ENCODE assay signal across 8 cellular contexts in the genomic region with DNA sequence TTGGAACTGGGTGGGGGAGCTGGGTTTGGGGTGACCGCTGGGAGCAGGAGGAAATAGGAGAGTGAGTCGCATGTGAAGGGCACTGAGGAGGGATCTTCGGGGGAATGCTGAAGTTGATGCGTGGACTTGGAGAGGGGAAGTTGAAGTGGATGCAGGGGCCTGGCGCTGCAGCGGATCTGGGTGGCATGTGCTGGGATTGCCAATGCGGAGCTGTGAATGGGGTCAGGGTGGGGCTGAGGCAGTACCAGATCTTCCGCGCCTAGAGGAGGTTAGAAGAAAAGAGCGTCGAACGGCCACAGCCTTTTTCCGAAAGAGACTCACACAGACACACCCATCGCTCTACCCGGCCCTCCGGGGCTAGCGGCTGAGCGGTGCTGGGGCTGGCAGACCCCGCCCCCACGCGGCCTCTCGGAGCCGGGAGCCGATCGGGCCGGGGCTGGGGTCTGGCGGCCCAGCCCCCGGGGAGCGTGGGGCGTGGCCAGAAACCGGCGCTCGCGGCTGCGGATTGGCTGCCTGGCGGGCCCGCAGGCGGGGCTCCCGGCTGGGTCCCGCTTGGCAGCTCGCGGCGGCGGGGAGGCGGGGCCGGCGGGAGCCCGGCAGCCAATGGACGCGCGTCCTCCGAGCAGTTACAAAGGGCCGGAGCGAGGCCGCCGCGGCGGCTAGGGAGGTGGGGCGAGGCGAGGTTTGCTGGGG. TPM values are rescaled to one million over a fixed set of nuclear protein-coding genes. Genes with fewer than 3 reads are reported as not detected.
DNase-seq lines count a peak whose midpoint lies in the region; ATAC-seq and TF ChIP-seq lines count a peak whose summit lies in the region.

A gene (plus strand): TSS at position 655 of the 693 bp plus-strand sequence. CDS start 93 bp downstream, outside the sequence.

- TF ChIP-seq CTCF in left lung (IDR thresholded peaks at IDR 0.05): peak in 1 of 2 donors; percentile 14

- no peaks in the 10 kb centered on the region for H3K36me3 ChIP-seq in BLaER1
- H3K36me3 ChIP-seq in left lung: no peaks in the 10 kb centered on the region

- peaks cover 32% of the 10 kb centered on the region for H3K27me3 ChIP-seq in BLaER1
- no peaks in the 10 kb centered on the region for H3K27me3 ChIP-seq in left lung

- H3K27me3 Mint-ChIP-seq in dendritic cell treated with granulocyte-macrophage colony-stimulating factor and Interleukin-4, amounts not matched to agents 40 ng/mL and 50 ng/mL, for 4 days: no peaks in the 10 kb centered on the region

- peak within 1 kb of the TSS; percentile 94 for H3K27ac Mint-ChIP-seq in dendritic cell treated with granulocyte-macrophage colony-stimulating factor and Interleukin-4, amounts not matched to agents 40 ng/mL and 50 ng/mL, for 4 days

- H4K20me1 ChIP-seq in BLaER1: peaks cover 42% of the 10 kb centered on the region

- H3K9me3 ChIP-seq in BLaER1 (no peaks in the 10 kb centered on the region), left lung (no peaks in the 10 kb centered on the region)

- H3K4me3 Mint-ChIP-seq in dendritic cell treated with granulocyte-macrophage colony-stimulating factor and Interleukin-4, amounts not matched to agents 40 ng/mL and 50 ng/mL, for 4 days: peak within 1 kb of the TSS; percentile 88

- H3K36me3 Mint-ChIP-seq in dendritic cell treated with granulocyte-macrophage colony-stimulating factor and Interleukin-4, amounts not matched to agents 40 ng/mL and 50 ng/mL, for 4 days (ENCODE audit: low read depth): peaks cover 20% of the 10 kb centered on the region

- DNase-seq in NCI-H748 (lab: John Stamatoyannopoulos, UW; ENCODE audit: unreplicated experiment) (peak; percentile 96), left lung (peak; percentile 94 to 99)
- peak; percentile 84 to 87 for DNase-seq in activated CD4-positive, alpha-beta T cell treated with anti-CD3 and anti-CD28 coated beads, Interleukin-2, amount 50 U/mL, for 4 hours
- DNase-seq in stimulated activated CD4-positive, alpha-beta T cell treated with anti-CD3 and anti-CD28 coated beads, Interleukin-2, amount 100 ng/mL, for 48 hours: peak; percentile 86 to 88

- ATAC-seq in GM19351 (IDR thresholded peaks at IDR 0.05; ENCODE audit: unreplicated experiment) (peak; percentile 82), HG03520 (IDR thresholded peaks at IDR 0.05; ENCODE audit: unreplicated experiment) (peak; percentile 91), left lung (peak; percentile 93)

- peaks cover 38% of the 10 kb centered on the region for H3K4me1 ChIP-seq in BLaER1
- peaks cover 7 to 53% of the 10 kb centered on the region in 2 donors for H3K4me1 ChIP-seq in left lung

- H3K4me1 Mint-ChIP-seq in dendritic cell treated with granulocyte-macrophage colony-stimulating factor and Interleukin-4, amounts not matched to agents 40 ng/mL and 50 ng/mL, for 4 days (ENCODE audit: low read depth): peaks cover 51% of the 10 kb centered on the region

- intact Hi-C loops in dendritic cell treated with granulocyte-macrophage colony-stimulating factor and Interleukin-4, amounts not matched to agents 40 ng/mL and 50 ng/mL, for 4 days (cut with micrococcal nuclease): loop anchor here (5.0 kb wide), 1 partner anchor 47 kb away; no protein-coding TSS in a partner anchor
- intact Hi-C loops in left lung (cut with DNase I): no loop called here

- H3K27ac ChIP-seq in BLaER1: peak within 1 kb of the TSS; percentile 92
- H3K27ac ChIP-seq in left lung: peak within 1 kb of the TSS; percentile 92 to 93

- H3K9me3 Mint-ChIP-seq in dendritic cell treated with granulocyte-macrophage colony-stimulating factor and Interleukin-4, amounts not matched to agents 40 ng/mL and 50 ng/mL, for 4 days: no peaks in the 10 kb centered on the region

- peak within 1 kb of the TSS; percentile 91 for H3K9ac ChIP-seq in BLaER1

- H3K4me2 ChIP-seq in BLaER1: peak within 1 kb of the TSS; percentile 94

- peak within 1 kb of the TSS; percentile 90 for H3K4me3 ChIP-seq in BLaER1
- peak within 1 kb of the TSS; percentile 71 to 92 for H3K4me3 ChIP-seq in left lung

RNA-seq across cellular contexts. Expression of the gene that starts here (rescaled TPM):
- total RNA-seq in left lung: 10 to 100 TPM; 60.9 to 74.1 TPM

Comparison
In these comparisons a context has a peak if more than half of its experiments do, and no peak if none do; other contexts are left out.
1. Peak in every context shown above with its lines: DNase-seq, ATAC-seq, H3K4me3 ChIP-seq and H3K27ac ChIP-seq.